8 cellular contexts compared by ENCODE assay signal in genomic region chr21:37257526-37257966, GRCh38. TPM values are rescaled to one million over a fixed set of nuclear protein-coding genes. Genes with fewer than 3 reads are reported as not detected.
DNase-seq lines count a peak whose midpoint lies in the region; ATAC-seq and TF ChIP-seq lines count a peak whose summit lies in the region.

No MANE protein-coding gene starts in this region.

- H3K36me3 ChIP-seq in duodenal mucosa (ENCODE audit: control insufficient read depth in 1 of 2, insufficient read depth in 2 of 2, low read length in 2 of 2) (peaks cover 0 to 4% of the 10 kb centered on the region in 2 donors), mesendoderm (ENCODE audit: control insufficient read depth, insufficient read depth, low read length) (no peaks in the 10 kb centered on the region), upper lobe of left lung (no peaks in the 10 kb centered on the region)

- H3K9me3 ChIP-seq in duodenal mucosa (ENCODE audit: control insufficient read depth in 1 of 2, low read length in 2 of 2) = no peaks in the 10 kb centered on the region
- H3K9me3 ChIP-seq in upper lobe of left lung = no peaks in the 10 kb centered on the region

- H3K27me3 ChIP-seq in duodenal mucosa (ENCODE audit: control insufficient read depth in 1 of 2, insufficient read depth in 2 of 2, low read length in 2 of 2) = no peaks in the 10 kb centered on the region
- H3K27me3 ChIP-seq in mesendoderm (ENCODE audit: insufficient read depth, low read length, poor library complexity) = no peaks in the 10 kb centered on the region
- H3K27me3 ChIP-seq in upper lobe of left lung = no peaks in the 10 kb centered on the region

- H3K27ac ChIP-seq in duodenal mucosa (ENCODE audit: low read depth, low read length) (peak overlapping the region; percentile 68), mesendoderm (ENCODE audit: low read depth, low read length) (peak overlapping the region; percentile 63), upper lobe of left lung (peak overlapping the region; percentile 77 to 83 (median 80))

- no peak overlapping the region for H2BK15ac ChIP-seq in mesendoderm (replicated peaks; ENCODE audit: low read depth)

- H3K23ac ChIP-seq in mesendoderm (ENCODE audit: low read length) = peak overlapping the region; percentile 71

- no peak overlapping the region for H2BK120ac ChIP-seq in mesendoderm (ENCODE audit: low read depth, low read length)

- H3K56ac ChIP-seq in mesendoderm (ENCODE audit: low read length) = peak overlapping the region; percentile 94

- H3K4me3 ChIP-seq in duodenal mucosa (ENCODE audit: low read depth in 1 of 2, low read length in 2 of 2) = peak overlapping the region; percentile 85 to 91
- peak overlapping the region; percentile 38 for H3K4me3 ChIP-seq in mesendoderm (ENCODE audit: low read length)
- H3K4me3 ChIP-seq in upper lobe of left lung = peak overlapping the region; percentile 18 to 61 (median 56)

- H2AK5ac ChIP-seq in mesendoderm (ENCODE audit: low read length) = no peak overlapping the region

- ATAC-seq in HG03432 (IDR thresholded peaks at IDR 0.05; ENCODE audit: unreplicated experiment) = peak; percentile 34
- peak; percentile 47 to 81 for ATAC-seq in upper lobe of left lung (ENCODE audit: low FRiP score in 2 of 2)

- no peak for TF ChIP-seq POLR2A in upper lobe of left lung (IDR thresholded peaks at IDR 0.05)

- H4K5ac ChIP-seq in mesendoderm (ENCODE audit: low read length) = no peak overlapping the region

- peak overlapping the region; percentile 63 for H3K4ac ChIP-seq in mesendoderm (ENCODE audit: low read depth, low read length)

- no peak overlapping the region for H4K8ac ChIP-seq in mesendoderm (ENCODE audit: low read depth, low read length)

- H3K9ac ChIP-seq in duodenal mucosa (ENCODE audit: low read depth in 1 of 2, low read length in 2 of 2) (peak overlapping the region; percentile 77 to 91), mesendoderm (ENCODE audit: low read length) (peak overlapping the region; percentile 67)

- H3K79me2 ChIP-seq in mesendoderm (ENCODE audit: control insufficient read depth, insufficient read depth, low read length) = peaks cover 10% of the 10 kb centered on the region

- WGBS in mesendoderm (ENCODE audit: extremely low coverage, insufficient coverage, low lambda C conversion rate) = no CpG with 5 or more reads among the region's 22 CpGs
- 1 to 3% methylated on average over 22 of the region's 22 CpGs for WGBS in upper lobe of left lung, 2 donors

- H3K18ac ChIP-seq in mesendoderm (ENCODE audit: low read length) = no peak overlapping the region

- H2BK5ac ChIP-seq in mesendoderm (ENCODE audit: low read length) = peak overlapping the region; percentile 54

- TF ChIP-seq EP300 in upper lobe of left lung (IDR thresholded peaks at IDR 0.05) = no peak

- peak overlapping the region; percentile 45 for H3K4me2 ChIP-seq in mesendoderm (ENCODE audit: low read length)

- H3K4me1 ChIP-seq in duodenal mucosa (ENCODE audit: control insufficient read depth in 1 of 2, insufficient read depth in 2 of 2, low read length in 2 of 2) (peaks cover 7 to 18% of the 10 kb centered on the region in 2 donors), mesendoderm (ENCODE audit: control insufficient read depth, low read depth, low read length) (no peaks in the 10 kb centered on the region), upper lobe of left lung (peaks cover 11 to 32% (median 20%) of the 10 kb centered on the region in 4 donors)

- no peak for TF ChIP-seq CTCF in upper lobe of left lung (IDR thresholded peaks at IDR 0.05)

- H3K79me1 ChIP-seq in mesendoderm (ENCODE audit: low read length) = peaks cover 6% of the 10 kb centered on the region

- DNase-seq in CMK (ENCODE audit: low read depth) (peak; percentile 92), GM19238 (ENCODE audit: insufficient read length, low spot score) (peak; percentile 7), SIG-M5 (lab: John Stamatoyannopoulos, UW) (peak; percentile 23), mesendoderm (no peak), upper lobe of left lung (peak in 1 of 2 donors; percentile 29), NCI-H345 treated with DMSO at 0.1 percent for 48 hours (lab: John Stamatoyannopoulos, UW; ENCODE audit: unreplicated experiment) (no peak)

RNA-seq across cellular contexts. Expression of gene VPS26C, which starts 9.6 kb away (rescaled TPM):
- polyA plus RNA-seq in mesendoderm (2013, experiment 1 of 2) = 28.8 TPM
- polyA plus RNA-seq in mesendoderm (2013, experiment 2 of 2) = 30.4 TPM
- 10 to 100 TPM; 52.1 to 95.3 (median 65.0) TPM for total RNA-seq in upper lobe of left lung

Comparison
In these comparisons a context has a peak if more than half of its experiments do, and no peak if none do; other contexts are left out.
1. DNase-seq: peak in CMK (single experiment), GM19238 (single experiment) and SIG-M5 (single experiment); none in mesendoderm (single experiment) and NCI-H345 treated with DMSO at 0.1 percent for 48 hours (single experiment).
2. H3K4me3 ChIP-seq: peak in every context shown above with its lines; median percentile 88 in duodenal mucosa; 56 in upper lobe of left lung; 38 in mesendoderm.
3. Peak in every context shown above with its lines, with median percentiles within 50 percentile points of each other: H3K27ac ChIP-seq.